10 cellular contexts compared by ENCODE assay signal in genomic region chr1:165376811-165377153, GRCh38. TPM values are rescaled to one million over a fixed set of nuclear protein-coding genes. Genes with fewer than 3 reads are reported as not detected.
A peak's percentile ranks its signal among the peaks of the same experiment; 100 is the strongest.
DNase-seq lines count a peak whose midpoint lies in the region; ATAC-seq and TF ChIP-seq lines count a peak whose summit lies in the region.
"Had no signal": no experiment of that assay in that cellular context is flagged by ENCODE, and none has a peak within 500 bp of the region (broad histone marks: within the 10 kb centered on the region; RNA-seq: fewer than 3 reads in every experiment).

No MANE protein-coding gene starts in this region.

- H3K36me3 Mint-ChIP-seq in T-cell (no peaks in the 10 kb centered on the region), glutamatergic neuron (ENCODE audit: unreplicated experiment) (peaks cover 4% of the 10 kb centered on the region)

- POLR2A ChIA-PET in T-cell (lab: Charles Lee), result no interaction called here

- no peak overlapping the region for H3K9ac ChIP-seq in smooth muscle cell (ENCODE audit: low read depth)

- H3F3A ChIP-seq in smooth muscle cell (ENCODE audit: low read depth), result no peaks in the 10 kb centered on the region

- H3K27ac Mint-ChIP-seq in T-cell (peak overlapping the region in 1 of 2 donors; percentile 44), glutamatergic neuron (ENCODE audit: unreplicated experiment) (no peak overlapping the region)

- H3K4me3 Mint-ChIP-seq in T-cell (peak overlapping the region; percentile 60 to 82 (median 69)), glutamatergic neuron (ENCODE audit: unreplicated experiment) (peak overlapping the region; percentile 75)

- peak overlapping the region; percentile 94 for H2AFZ ChIP-seq in smooth muscle cell (ENCODE audit: low read depth)

- H3K27me3 Mint-ChIP-seq in T-cell, result peaks cover 56 to 64% of the 10 kb centered on the region in 2 donors
- peaks cover 6% of the 10 kb centered on the region for H3K27me3 Mint-ChIP-seq in glutamatergic neuron (ENCODE audit: unreplicated experiment)

- no peaks in the 10 kb centered on the region for H3K36me3 ChIP-seq in smooth muscle cell (ENCODE audit: low read depth)

- H3K27me3 ChIP-seq in smooth muscle cell (ENCODE audit: low read depth), result peaks cover 4% of the 10 kb centered on the region

- H3K4me1 Mint-ChIP-seq in T-cell (peaks cover 11 to 20% (median 18%) of the 10 kb centered on the region in 3 donors), glutamatergic neuron (ENCODE audit: low read depth, unreplicated experiment) (peaks cover 3% of the 10 kb centered on the region)

- peak overlapping the region; percentile 50 for H3K4me3 ChIP-seq in smooth muscle cell

- H3K9me3 Mint-ChIP-seq in T-cell, result no peaks in the 10 kb centered on the region
- H3K9me3 Mint-ChIP-seq in glutamatergic neuron (ENCODE audit: unreplicated experiment), result peaks cover 5% of the 10 kb centered on the region

- no peaks in the 10 kb centered on the region for H3K9me3 ChIP-seq in smooth muscle cell (replicated peaks; ENCODE audit: low read depth)

- DNase-seq in T-cell (no peak), glutamatergic neuron (no peak), smooth muscle cell (lab: John Stamatoyannopoulos, UW; ENCODE audit: unreplicated experiment) (no peak), nucleus accumbens (lab: John Stamatoyannopoulos, UW) (no peak), DMS79 treated with DMSO at 0.1 percent for 48 hours (lab: John Stamatoyannopoulos, UW) (no peak), RKO (ENCODE audit: low spot score) (no peak)
- DNase-seq: KG1 had no signal

- CTCF ChIA-PET in T-cell (lab: Charles Lee), result interaction anchor here (1.2 to 2.3 kb wide), 2 partner anchors 9 to 10 kb away, joined by 4 to 12 read pairs; no protein-coding TSS in a partner anchor

- no peak overlapping the region for H3K27ac ChIP-seq in smooth muscle cell (ENCODE audit: low read depth)

- peaks cover 10% of the 10 kb centered on the region for H3K4me1 ChIP-seq in smooth muscle cell (ENCODE audit: low read depth)

- no peak for TF ChIP-seq CTCF in glutamatergic neuron (IDR thresholded peaks at IDR 0.05; ENCODE audit: partially characterized antibody, unreplicated experiment)
- TF ChIP-seq CTCF in smooth muscle cell (IDR thresholded peaks at IDR 0.05; ENCODE audit: borderline replicate concordance, insufficient read depth, poor library complexity, severe bottlenecking), result no peak

- ATAC-seq in GM21423 (IDR thresholded peaks at IDR 0.05; ENCODE audit: unreplicated experiment) (peak; percentile 16), T-cell (replicated peaks in 1 of 4) (peak in 1 of 4 experiments; percentile 17), GM19023 (IDR thresholded peaks at IDR 0.05; ENCODE audit: unreplicated experiment) (no peak)

- peak overlapping the region; percentile 96 for H3K4me2 ChIP-seq in smooth muscle cell

- no peaks in the 10 kb centered on the region for H4K20me1 ChIP-seq in smooth muscle cell (ENCODE audit: low read depth)

- no peaks in the 10 kb centered on the region for H3K79me2 ChIP-seq in smooth muscle cell (ENCODE audit: low read depth)

- 11% methylated on average over 10 of the region's 10 CpGs for WGBS in smooth muscle cell (ENCODE audit: low lambda C conversion rate)

RNA-seq across cellular contexts. Expression of gene LMX1A, which starts 20.3 kb away (rescaled TPM):
- total RNA-seq in T-cell (not detected), glutamatergic neuron (ENCODE audit: unreplicated experiment) (not detected), smooth muscle cell (not detected in 2 replicates)
- polyA plus RNA-seq in smooth muscle cell, result not detected in 2 replicates
- total RNA-seq: glomerular endothelial cell had no signal
